ENCODE assay signal across 8 cellular contexts in genomic region chr7:6857714-6858314, GRCh38. TPM values are rescaled to one million over a fixed set of nuclear protein-coding genes. Genes with fewer than 3 reads are reported as not detected.
DNase-seq lines count a peak whose midpoint lies in the region; ATAC-seq and TF ChIP-seq lines count a peak whose summit lies in the region.
"Not testable (repeated sequence)": the region's sequence is repeated elsewhere in the genome, so short reads cannot be mapped to it uniquely, and the experiment has no call there.

No MANE protein-coding gene starts in this region.

- BruUV-seq in HCT116 (replicated peaks; lab: Mats Ljungman, UMichigan): not testable (repeated sequence)

- DNase-seq in C1 segment of cervical spinal cord (lab: John Stamatoyannopoulos, UW): peak in 8 of 14 donors; percentile 0 to 34 (median 3)
- not testable (repeated sequence) for DNase-seq in HCT116 (ENCODE audit: low read depth, low spot score)
- DNase-seq in NCI-H510A treated with DMSO at 0.1 percent for 48 hours (lab: John Stamatoyannopoulos, UW): peak; percentile 9
- DNase-seq in adipocyte (ENCODE audit: low read depth): peak; percentile 55
- DNase-seq in globus pallidus (ENCODE audit: low spot score): peak; percentile 26
- peak; percentile 50 to 69 for DNase-seq in stimulated activated CD8-positive, alpha-beta memory T cell treated with anti-CD3 and anti-CD28 coated beads, Interleukin-2, amount 100 ng/mL, for 48 hours (ENCODE audit: low read depth in 2 of 2)

- TF ChIP-seq CTCF in HCT116 (IDR thresholded peaks at IDR 0.05 in 2 of 3, conservative IDR thresholded peaks at IDR 0.05 in 1 of 3; ENCODE audit: borderline replicate concordance in 1 of 3, insufficient read depth in 1 of 3, low read depth in 2 of 3, low read length in 2 of 3) (peak; percentile 52 to 59 (median 54)), VCaP (conservative IDR thresholded peaks at IDR 0.05) (peak; percentile 74), neural cell (IDR thresholded peaks at IDR 0.05; ENCODE audit: poor library complexity, severe bottlenecking) (peak; percentile 61)

- H3K4me3 ChIP-seq in HCT116 (replicated peaks in 1 of 2; ENCODE audit: low read depth in 1 of 2, low read length in 2 of 2); adipocyte (ENCODE audit: low read length); neural cell (ENCODE audit: low read length): not testable (repeated sequence)

- not testable (repeated sequence) for TF ChIP-seq EP300 in neural cell (conservative IDR thresholded peaks at IDR 0.05; ENCODE audit: poor library complexity, severe bottlenecking)

- not testable (repeated sequence) for H3K9me3 ChIP-seq in HCT116 (ENCODE audit: control insufficient read depth in 1 of 2, insufficient read depth in 1 of 2, low read depth in 1 of 2, low read length in 2 of 2); adipocyte (ENCODE audit: control insufficient read depth, low read length); neural cell (ENCODE audit: low read length)

- not testable (repeated sequence) for TF ChIP-seq POLR2A in HCT116 (IDR thresholded peaks at IDR 0.05; ENCODE audit: borderline replicate concordance, extremely low read depth, insufficient read depth, insufficient read length)

- not testable (repeated sequence) for H3K4me2 ChIP-seq in HCT116 (ENCODE audit: low read length); neural cell (ENCODE audit: low read length)

- H3K27ac ChIP-seq in HCT116 (ENCODE audit: low read depth, low read length); VCaP; neural cell (ENCODE audit: low read length): not testable (repeated sequence)

- H3K27me3 ChIP-seq in HCT116 (ENCODE audit: insufficient read depth, low read length); adipocyte (replicated peaks; ENCODE audit: control insufficient read depth, insufficient read depth, low read length); neural cell (ENCODE audit: insufficient read depth, low read depth, low read length): not testable (repeated sequence)

- H3K9me2 ChIP-seq in HCT116 (ENCODE audit: insufficient read depth); neural cell (ENCODE audit: insufficient read depth, low read length): not testable (repeated sequence)

- H4K20me1 ChIP-seq in HCT116 (ENCODE audit: insufficient read depth); neural cell (ENCODE audit: insufficient read depth): not testable (repeated sequence)

- H3K4me1 ChIP-seq in HCT116 (ENCODE audit: control insufficient read depth in 1 of 2, insufficient read depth in 2 of 2, low read length in 2 of 2); adipocyte (ENCODE audit: control insufficient read depth, insufficient read depth, low read length): not testable (repeated sequence)

- POLR2A ChIA-PET in HCT116 (lab: Charles Lee): not testable (repeated sequence)

- H3K9ac ChIP-seq in HCT116 (ENCODE audit: low read length); adipocyte (ENCODE audit: low read length); neural cell (ENCODE audit: low read length): not testable (repeated sequence)

- H3F3A ChIP-seq in neural cell (ENCODE audit: insufficient read depth, low read length, poor library complexity, severe bottlenecking): not testable (repeated sequence)

- RAD21 ChIA-PET in HCT116 (lab: Charles Lee; ENCODE audit: low non-redundant PET in 1 of 2, low total read pairs in 2 of 2, uncharacterized antibody in 2 of 2, unreplicated experiment in 2 of 2): interaction anchor here in 1 of 2 experiments (0.6 kb wide), 1 partner anchor 1001 kb away, joined by 5 read pairs; no protein-coding TSS in a partner anchor

- not testable (repeated sequence) for H3K79me2 ChIP-seq in HCT116 (ENCODE audit: insufficient read depth, low read length); neural cell (replicated peaks; ENCODE audit: insufficient read depth, low read length)

- TF ChIP-seq RAD21 in HCT116 (IDR thresholded peaks at IDR 0.05; ENCODE audit: low read depth) (peak; percentile 74), neural cell (conservative IDR thresholded peaks at IDR 0.05) (peak; percentile 63)

- CTCF ChIA-PET in HCT116 (lab: Charles Lee): interaction anchor here (0.6 kb wide), 1 partner anchor 341 kb away, joined by 4 read pairs; no protein-coding TSS in a partner anchor

- not testable (repeated sequence) for H2AFZ ChIP-seq in HCT116 (ENCODE audit: low read depth, low read length, poor library complexity, severe bottlenecking); neural cell (ENCODE audit: low read depth, low read length)

- intact Hi-C loops in HCT116 (cut with micrococcal nuclease): loop anchor here (1.0 to 10.0 kb wide), 3 partner anchors 131 to 342 kb away; no protein-coding TSS in a partner anchor

- ATAC-seq in HCT116: not testable (repeated sequence)

- H3K36me3 ChIP-seq in HCT116 (ENCODE audit: control insufficient read depth in 1 of 2, insufficient read depth in 2 of 2, low read length in 2 of 2); adipocyte (ENCODE audit: control insufficient read depth, insufficient read depth, low read length, severe bottlenecking); neural cell (ENCODE audit: insufficient read depth, low read length): not testable (repeated sequence)

TF ChIP-seq in neural cell, 6 proteins besides CTCF, POLR2A, EP300 and RAD21:
- peak; percentile 62 for TF ChIP-seq SMC3 (conservative IDR thresholded peaks at IDR 0.05; ENCODE audit: poor library complexity)

RNA-seq across cellular contexts. Expression of gene CCZ1B, which starts 31.7 kb away (rescaled TPM):
- total RNA-seq in HCT116 (2021; ENCODE audit: unreplicated experiment): 54.5 TPM
- 36.1 and 41.5 TPM in 2 replicates for polyA plus RNA-seq in HCT116 (2012)
- polyA plus RNA-seq in neural cell: 73.1 and 100 TPM in 2 replicates
- polyA minus RNA-seq in neural cell: 83.1 and 84.0 TPM in 2 replicates
